ENCODE assay signal across 8 cellular contexts in the genomic region with DNA sequence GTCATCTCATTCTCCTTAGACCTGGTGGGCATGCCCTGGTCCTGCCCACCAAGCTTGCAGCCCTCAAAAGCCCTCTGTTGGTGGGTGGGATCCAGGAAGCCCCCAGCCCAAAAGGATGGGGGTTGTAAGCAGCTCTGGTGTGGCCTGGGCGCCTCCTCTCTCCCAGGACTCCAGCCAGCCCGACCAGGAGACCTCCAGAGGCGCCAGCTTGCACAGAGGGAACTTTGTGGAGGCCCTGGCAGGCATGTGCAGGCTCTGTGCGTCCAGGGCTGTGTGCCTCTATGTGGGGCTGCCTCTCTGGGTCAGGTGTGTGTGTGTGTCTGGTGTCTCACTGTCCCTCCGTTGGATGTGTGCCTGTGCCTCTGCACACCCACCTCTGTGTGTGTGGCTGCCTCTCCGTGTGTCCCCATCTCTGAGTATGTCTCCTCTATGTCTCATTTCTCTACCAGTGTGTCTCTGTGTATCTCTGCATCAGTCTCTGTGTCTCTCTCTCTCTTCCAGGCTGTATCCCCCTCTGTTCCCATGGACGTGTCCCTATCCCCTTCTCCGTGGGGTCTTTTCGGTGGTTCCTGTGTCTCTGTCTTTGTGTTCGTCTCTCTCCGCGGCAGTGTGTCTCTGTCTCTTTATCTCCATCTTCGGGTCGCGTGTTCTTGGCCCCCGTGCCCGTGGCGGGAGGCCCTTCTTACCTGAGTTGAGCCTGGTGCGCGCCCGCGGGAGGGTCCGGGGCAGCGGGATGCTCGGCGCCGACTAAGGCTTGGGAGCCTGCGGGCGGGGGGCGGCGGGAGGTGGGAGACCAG. TPM values are rescaled to one million over a fixed set of nuclear protein-coding genes. Genes with fewer than 3 reads are reported as not detected.
DNase-seq lines count a peak whose midpoint lies in the region; ATAC-seq and TF ChIP-seq lines count a peak whose summit lies in the region.

No MANE protein-coding gene starts in this region.

- H3K36me3 Mint-ChIP-seq in central memory CD8-positive, alpha-beta T cell (ENCODE audit: insufficient read depth), result peaks cover 3% of the 10 kb centered on the region

- H3K9me3 ChIP-seq in HUES64 (ENCODE audit: insufficient read depth, low read depth, low read length) (no peaks in the 10 kb centered on the region), muscle layer of colon (ENCODE audit: low read length) (no peaks in the 10 kb centered on the region)

- 17% methylated on average over 31 of the region's 31 CpGs for WGBS in HUES64

- H3K4me3 ChIP-seq in HUES64 (ENCODE audit: low read length) (peak overlapping the region; percentile 53), muscle layer of colon (ENCODE audit: low read depth in 1 of 2, low read length in 2 of 2) (peak overlapping the region; percentile 30 to 38)

- no peak for TF ChIP-seq CTCF in C4-2B (conservative IDR thresholded peaks at IDR 0.05)

- H3K36me3 ChIP-seq in HUES64 (ENCODE audit: insufficient read depth, low read length), result no peaks in the 10 kb centered on the region
- H3K36me3 ChIP-seq in muscle layer of colon (ENCODE audit: insufficient read depth, low read length), result no peaks in the 10 kb centered on the region

- H3K27ac ChIP-seq in C4-2B (peak overlapping the region; percentile 41), HUES64 (ENCODE audit: low read depth, low read length) (no peak overlapping the region), muscle layer of colon (ENCODE audit: low read depth, low read length) (no peak overlapping the region)

- peak overlapping the region; percentile 12 for H3K27ac Mint-ChIP-seq in central memory CD8-positive, alpha-beta T cell (ENCODE audit: low read depth)

- H3K27me3 ChIP-seq in HUES64 (ENCODE audit: insufficient read depth, low read length), result peaks cover 41% of the 10 kb centered on the region
- H3K27me3 ChIP-seq in muscle layer of colon (ENCODE audit: control insufficient read depth in 1 of 2, insufficient read depth in 2 of 2, low read length in 2 of 2), result no peaks in the 10 kb centered on the region

- H3K4me1 ChIP-seq in HUES64 (ENCODE audit: insufficient read depth, low read length) (peaks cover 4% of the 10 kb centered on the region), muscle layer of colon (ENCODE audit: insufficient read depth, low read length) (peaks cover 10% of the 10 kb centered on the region)

- peaks cover 6% of the 10 kb centered on the region for H3K4me1 Mint-ChIP-seq in central memory CD8-positive, alpha-beta T cell

- H3K9me3 Mint-ChIP-seq in central memory CD8-positive, alpha-beta T cell, result no peaks in the 10 kb centered on the region

- H3K4me3 Mint-ChIP-seq in central memory CD8-positive, alpha-beta T cell, result peak overlapping the region; percentile 66

- no peak for DNase-seq in central memory CD8-positive, alpha-beta T cell (ENCODE audit: low spot score in 2 of 2)
- DNase-seq in NCI-H2029 (lab: John Stamatoyannopoulos, UW), result no peak
- no peak for DNase-seq in stimulated activated CD8-positive, alpha-beta memory T cell treated with anti-CD3 and anti-CD28 coated beads, Interleukin-4, amount 100 ng/mL, for 48 hours
- DNase-seq in activated CD4-positive, alpha-beta T cell treated with anti-CD3 and anti-CD28 coated beads for 1 hour, result no peak
- DNase-seq in GM19240 (ENCODE audit: insufficient read length, low spot score), result no peak

- no peaks in the 10 kb centered on the region for H3K27me3 Mint-ChIP-seq in central memory CD8-positive, alpha-beta T cell

- ATAC-seq in central memory CD8-positive, alpha-beta T cell (replicated peaks; ENCODE audit: extremely low read depth, poor library complexity, severe bottlenecking), result no peak

- H3K9ac ChIP-seq in HUES64 (ENCODE audit: low read depth, low read length), result peak overlapping the region; percentile 18
- H3K9ac ChIP-seq in muscle layer of colon (ENCODE audit: low read length), result peak overlapping the region; percentile 24

RNA-seq across cellular contexts. Expression of a gene that starts 0.5 kb away (rescaled TPM):
- polyA plus RNA-seq in HUES64 (2013, experiment 1 of 2), result 17.5 TPM
- polyA plus RNA-seq in HUES64 (2013, experiment 2 of 2), result 19.8 TPM
